In genomic region chr2:160513120-160513519, GRCh38 we compare ENCODE assay signal across 26 cellular contexts. TPM values are rescaled to one million over a fixed set of nuclear protein-coding genes. Genes with fewer than 3 reads are reported as not detected.
DNase-seq lines count a peak whose midpoint lies in the region; ATAC-seq, FAIRE-seq and TF ChIP-seq lines count a peak whose summit lies in the region.
"Had no signal": no experiment of that assay in that cellular context is flagged by ENCODE, and none has a peak within 500 bp of the region (broad histone marks: within the 10 kb centered on the region; RNA-seq: fewer than 3 reads in every experiment).

No MANE protein-coding gene starts in this region.

- no peaks in the 10 kb centered on the region for H3K36me3 Mint-ChIP-seq in nephron progenitor cell (ENCODE audit: low read depth)
- H3K36me3 Mint-ChIP-seq: CD8-positive, alpha-beta T cell had no signal

- H3K9me2 ChIP-seq in SK-N-SH, result no peaks in the 10 kb centered on the region

- peak overlapping the region in 1 of 2 experiments; percentile 92; a peak in 2 of 4 replicates for H3K27ac ChIP-seq in SK-N-SH (ENCODE audit: low read depth in 2 of 2, low read length in 1 of 2)
- H3K27ac ChIP-seq: C4-2B had no signal

- peak; percentile 86 to 89 for ATAC-seq in left cardiac atrium
- ATAC-seq: CD8-positive, alpha-beta T cell; GM12878; GM23338; K562 had no signal

- no peaks in the 10 kb centered on the region for H3K9me3 Mint-ChIP-seq in nephron progenitor cell
- H3K9me3 Mint-ChIP-seq: CD8-positive, alpha-beta T cell; GM23338; H9 had no signal

- DNase-seq in BE2C (peak; percentile 48), SK-N-SH (peak; percentile 30), left cardiac atrium (peak; percentile 28), left kidney (ENCODE audit: low read depth, low spot score) (peak; percentile 24), A172 (ENCODE audit: low spot score) (no peak), HTR-8/SVneo (ENCODE audit: insufficient read length, low spot score) (no peak), nephron progenitor cell (no peak)
- DNase-seq: AML-193; Caco-2; CD8-positive, alpha-beta T cell; GDM1; H9; Kasumi-1; NCI-H1092 treated with DMSO at 0.1 percent for 48 hours; NCI-H1436; NCI-H187; NCI-H2081 treated with DMSO at 0.1 percent for 48 hours; NCI-H446; NCI-H526; RPMI8226; SHP77 treated with DMSO at 0.1 percent for 48 hours had no signal

- 42% methylated on average over 4 of the region's 4 CpGs for WGBS in SK-N-SH (ENCODE audit: low lambda C conversion rate)

- H4K20me1 ChIP-seq in SK-N-SH (ENCODE audit: insufficient read depth), result no peaks in the 10 kb centered on the region

- no peak for TF ChIP-seq CTCF in BE2C (IDR thresholded peaks at IDR 0.05; ENCODE audit: low read depth, low read length)
- TF ChIP-seq CTCF in SK-N-SH (IDR thresholded peaks at IDR 0.05), result no peak
- TF ChIP-seq CTCF in nephron progenitor cell (IDR thresholded peaks at IDR 0.05), result no peak

- no peaks in the 10 kb centered on the region for H3F3A ChIP-seq in SK-N-SH (replicated peaks; ENCODE audit: insufficient read depth)

- H3K4me1 Mint-ChIP-seq in nephron progenitor cell, result peaks cover 24% of the 10 kb centered on the region

- no peak overlapping the region for H3K4me2 ChIP-seq in SK-N-SH
- H3K4me2 ChIP-seq: GM23338 had no signal

- no peak overlapping the region for H2AFZ ChIP-seq in SK-N-SH (ENCODE audit: low read depth)

- no peak overlapping the region for H3K4me3 Mint-ChIP-seq in nephron progenitor cell
- H3K4me3 Mint-ChIP-seq: CD8-positive, alpha-beta T cell; GM23338; H9 had no signal

- intact Hi-C loops in left cardiac atrium (cut with DNase I), result no loop called here

- H3K27me3 ChIP-seq in BE2C (no peaks in the 10 kb centered on the region), SK-N-SH (ENCODE audit: insufficient read depth) (no peaks in the 10 kb centered on the region)

- H3K9me3 ChIP-seq in BE2C (no peaks in the 10 kb centered on the region), SK-N-SH (no peaks in the 10 kb centered on the region)
- H3K9me3 ChIP-seq: Caco-2 had no signal

- FAIRE-seq in HTR-8/SVneo (lab: Jason Lieb, UNC), result no peak
- FAIRE-seq: A204.1, GM12878, K562 had no signal

- CTCF ChIA-PET in SK-N-SH (lab: Yijun Ruan, JAX), result interaction anchor here (1.0 to 1.1 kb wide), 2 partner anchors 10 to 84 kb away, joined by 4 to 5 read pairs; no protein-coding TSS in a partner anchor

- H3K27ac Mint-ChIP-seq in nephron progenitor cell, result no peak overlapping the region
- H3K27ac Mint-ChIP-seq: CD8-positive, alpha-beta T cell; GM23338; H9 had no signal

- peaks cover 15% of the 10 kb centered on the region for H3K4me1 ChIP-seq in BE2C
- peaks cover 0 to 18% of the 10 kb centered on the region in 2 experiments; a peak in 2 of 4 replicates for H3K4me1 ChIP-seq in SK-N-SH (ENCODE audit: control insufficient read depth in 1 of 2, insufficient read depth in 2 of 2, low read depth in 1 of 2, low read length in 1 of 2)

- TF ChIP-seq RAD21 in SK-N-SH (IDR thresholded peaks at IDR 0.05; ENCODE audit: low read length), result peak; percentile 32

- H3K79me2 ChIP-seq in SK-N-SH (ENCODE audit: insufficient read depth), result no peaks in the 10 kb centered on the region

- H3K4me3 ChIP-seq in BE2C (ENCODE audit: low read depth, low read length), result no peak overlapping the region
- H3K4me3 ChIP-seq in SK-N-SH (ENCODE audit: low read depth in 2 of 2, low read length in 1 of 2), result no peak overlapping the region
- H3K4me3 ChIP-seq: GM12878, GM23338, K562 had no signal

- H3K27me3 Mint-ChIP-seq in nephron progenitor cell (ENCODE audit: low read depth, poor library complexity), result peaks cover 2% of the 10 kb centered on the region

- POLR2A ChIA-PET in SK-N-SH (lab: Yijun Ruan, JAX), result no interaction called here

- no peaks in the 10 kb centered on the region for H3K36me3 ChIP-seq in BE2C
- H3K36me3 ChIP-seq in SK-N-SH (replicated peaks in 1 of 2; ENCODE audit: control insufficient read depth in 1 of 2, insufficient read depth in 2 of 2, low read length in 1 of 2), result no peaks in the 10 kb centered on the region

- TF ChIP-seq EP300 in SK-N-SH (IDR thresholded peaks at IDR 0.05; ENCODE audit: borderline replicate concordance in 1 of 2, low read depth in 1 of 2, low read length in 1 of 2), result peak in 1 of 2 experiments; percentile 96; a peak in 2 of 4 replicates

- H3K9ac ChIP-seq in SK-N-SH, result no peak overlapping the region

TF ChIP-seq in SK-N-SH, 30 proteins besides CTCF, POLR2A, EP300 and RAD21:
- TF ChIP-seq EZH2phosphoT487 (IDR thresholded peaks at IDR 0.05; ENCODE audit: borderline replicate concordance, low read depth) (no peak), TAF1 (IDR thresholded peaks at IDR 0.05; ENCODE audit: borderline replicate concordance, low read depth, low read length) (no peak), GATA2 (CRISPR knock-in tag; IDR thresholded peaks at IDR 0.05) (peak; percentile 76), RCOR1 (IDR thresholded peaks at IDR 0.05; ENCODE audit: low read length) (peak; percentile 76; the same call in 1 of the 2 replicates), SMC3 (IDR thresholded peaks at IDR 0.05; ENCODE audit: low read depth, low read length) (peak; percentile 9; the same call in 1 of the 2 replicates), CHD2 (IDR thresholded peaks at IDR 0.05; ENCODE audit: low read length, partially characterized antibody) (peak; percentile 80), TCF12 (IDR thresholded peaks at IDR 0.05) (peak; percentile 24; the same call in 1 of the 2 replicates), NFIC (IDR thresholded peaks at IDR 0.05; ENCODE audit: borderline replicate concordance) (no peak), MXI1 (IDR thresholded peaks at IDR 0.05; ENCODE audit: low read depth, low read length) (peak; percentile 39; the same call in 1 of the 2 replicates), GABPA (IDR thresholded peaks at IDR 0.05; ENCODE audit: low read depth) (no peak), IRF3 (IDR thresholded peaks at IDR 0.05; ENCODE audit: low read depth, low read length) (no peak)
- TF ChIP-seq, protein P1, sequence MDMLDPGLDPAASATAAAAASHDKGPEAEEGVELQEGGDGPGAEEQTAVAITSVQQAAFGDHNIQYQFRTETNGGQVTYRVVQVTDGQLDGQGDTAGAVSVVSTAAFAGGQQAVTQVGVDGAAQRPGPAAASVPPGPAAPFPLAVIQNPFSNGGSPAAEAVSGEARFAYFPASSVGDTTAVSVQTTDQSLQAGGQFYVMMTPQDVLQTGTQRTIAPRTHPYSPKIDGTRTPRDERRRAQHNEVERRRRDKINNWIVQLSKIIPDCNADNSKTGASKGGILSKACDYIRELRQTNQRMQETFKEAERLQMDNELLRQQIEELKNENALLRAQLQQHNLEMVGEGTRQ (IDR thresholded peaks at IDR 0.05; ENCODE audit: borderline replicate concordance, low read depth, low read length), result no peak

RNA-seq across cellular contexts. Expression of gene RBMS1, which starts 19.5 kb away (rescaled TPM):
- 23.4 TPM for polyA plus RNA-seq in BE2C (2012; ENCODE audit: insufficient read depth, insufficient read length, low read depth)
- 56.5 and 63.8 TPM in 2 replicates for polyA plus RNA-seq in SK-N-SH (2012; rRNA removed)
- 61.4 and 63.8 TPM in 2 replicates for polyA plus RNA-seq in SK-N-SH (2012; cell fraction: cytosol; rRNA removed)
- 46.6 and 88.8 TPM in 2 replicates for polyA plus RNA-seq in SK-N-SH (2012; cell fraction: nucleus; rRNA removed)
- 10 to 100 TPM; 56.8 to 74.8 TPM for total RNA-seq in left cardiac atrium
- 68.6 and 83.7 TPM in 2 replicates for total RNA-seq in A172 (2014; rRNA removed; shearing (Covaris generic))

Comparison
In these comparisons a context has a peak if more than half of its experiments do, and no peak if none do; other contexts are left out.
1. DNase-seq: peak in BE2C (single experiment), SK-N-SH (single experiment), left cardiac atrium (single experiment) and left kidney (single experiment); none in A172 (single experiment), HTR-8/SVneo (single experiment) and nephron progenitor cell (single experiment).